ENCODE assay signal across 8 cellular contexts in the genomic region with DNA sequence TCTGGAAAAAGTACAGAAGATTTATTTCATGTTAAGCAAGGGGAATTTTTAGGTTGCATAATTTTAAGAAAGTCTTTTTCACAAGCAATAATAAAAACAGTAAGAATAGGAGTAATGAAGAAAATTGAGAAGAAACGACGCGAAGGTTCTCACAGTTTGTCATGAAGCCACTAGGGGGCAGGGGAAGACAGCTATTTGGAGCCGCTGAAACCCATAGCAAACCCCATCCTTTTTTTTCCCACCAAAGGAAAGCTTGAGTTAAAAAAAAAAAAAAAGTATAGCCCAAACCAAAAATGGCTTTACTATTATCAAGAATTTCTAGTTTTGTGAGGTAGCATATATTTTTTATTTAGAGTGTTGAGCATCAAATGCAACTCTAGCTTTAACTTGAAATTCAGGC.
DNase-seq lines count a peak whose midpoint lies in the region; ATAC-seq and TF ChIP-seq lines count a peak whose summit lies in the region.

No MANE protein-coding gene starts in this region.

- H3K36me3 ChIP-seq in osteoblast (ENCODE audit: insufficient read depth, low read length), result no peaks in the 10 kb centered on the region

- H4K20me1 ChIP-seq in osteoblast (ENCODE audit: insufficient read depth, low read length), result no peaks in the 10 kb centered on the region

- H3K27ac ChIP-seq in osteoblast (ENCODE audit: low read depth, low read length), result no peak overlapping the region

- H3K27me3 ChIP-seq in osteoblast (ENCODE audit: insufficient read depth, low read length), result peaks cover 13% of the 10 kb centered on the region

- no peaks in the 10 kb centered on the region for H3K79me2 ChIP-seq in osteoblast (ENCODE audit: insufficient read depth, low read length)

- H3K9me3 ChIP-seq in osteoblast (ENCODE audit: low read depth, low read length), result no peaks in the 10 kb centered on the region

- no peak overlapping the region for H3K4me3 Mint-ChIP-seq in activated CD4-positive, alpha-beta memory T cell treated with anti-CD3 and anti-CD28 coated beads for 36 hours

- ATAC-seq in GM18511 (IDR thresholded peaks at IDR 0.05; ENCODE audit: unreplicated experiment), result no peak
- ATAC-seq in GM21526 (IDR thresholded peaks at IDR 0.05; ENCODE audit: low FRiP score, unreplicated experiment), result no peak

- intact Hi-C loops in activated CD4-positive, alpha-beta memory T cell treated with anti-CD3 and anti-CD28 coated beads for 36 hours (cut with micrococcal nuclease), result loop anchor here (1.0 to 5.0 kb wide), 6 partner anchors 56 to 423 kb away; no protein-coding TSS in a partner anchor

- DNase-seq in D341Med (ENCODE audit: low spot score) (peak; percentile 79), HCEC 1CT (peak; percentile 63), NCI-H460 (ENCODE audit: extremely low read depth, low read depth) (peak; percentile 44), fibroblast of peridontal ligament (ENCODE audit: extremely low read depth) (peak; percentile 77), osteoblast (ENCODE audit: insufficient read length, low spot score, missing footprints) (no peak)
- peak; percentile 63 for DNase-seq in activated CD4-positive, alpha-beta memory T cell treated with anti-CD3 and anti-CD28 coated beads for 36 hours

- POLR2A ChIA-PET in activated CD4-positive, alpha-beta memory T cell treated with anti-CD3 and anti-CD28 coated beads for 36 hours (lab: Charles Lee), result interaction anchor here (0.6 to 2.7 kb wide), 2 partner anchors 280 to 302 kb away, joined by 4 to 11 read pairs; a partner anchor contains a TSS

- peaks cover 20% of the 10 kb centered on the region for H3K27me3 Mint-ChIP-seq in activated CD4-positive, alpha-beta memory T cell treated with anti-CD3 and anti-CD28 coated beads for 36 hours

- no peak overlapping the region for H3K27ac Mint-ChIP-seq in activated CD4-positive, alpha-beta memory T cell treated with anti-CD3 and anti-CD28 coated beads for 36 hours

- peaks cover 3% of the 10 kb centered on the region for H3K36me3 Mint-ChIP-seq in activated CD4-positive, alpha-beta memory T cell treated with anti-CD3 and anti-CD28 coated beads for 36 hours

- H3K4me1 ChIP-seq in osteoblast (ENCODE audit: insufficient read depth, low read length), result no peaks in the 10 kb centered on the region

- TF ChIP-seq CTCF in osteoblast (IDR thresholded peaks at IDR 0.05; ENCODE audit: extremely low read depth, low read depth, low read length), result peak; percentile 83

- CTCF ChIA-PET in activated CD4-positive, alpha-beta memory T cell treated with anti-CD3 and anti-CD28 coated beads for 36 hours (lab: Charles Lee), result interaction anchor here (0.7 to 7.3 kb wide), 47 partner anchors 9 to 432 kb away, joined by 3 to 162 read pairs (median 5); a partner anchor contains a TSS

- no peak overlapping the region for H3K4me2 ChIP-seq in osteoblast (ENCODE audit: insufficient read depth, low read length)

- no peak overlapping the region for H2AFZ ChIP-seq in osteoblast (ENCODE audit: low read length)

- no peaks in the 10 kb centered on the region for H3K4me1 Mint-ChIP-seq in activated CD4-positive, alpha-beta memory T cell treated with anti-CD3 and anti-CD28 coated beads for 36 hours (ENCODE audit: low read depth)

- H3K4me3 ChIP-seq in osteoblast (ENCODE audit: insufficient read depth, low read length), result no peak overlapping the region

- H3K9me3 Mint-ChIP-seq in activated CD4-positive, alpha-beta memory T cell treated with anti-CD3 and anti-CD28 coated beads for 36 hours, result peaks cover 8% of the 10 kb centered on the region
